8 cellular contexts compared by ENCODE assay signal in genomic region chr6:158817298-158818007, GRCh38.
DNase-seq lines count a peak whose midpoint lies in the region; TF ChIP-seq lines count a peak whose summit lies in the region.

No MANE protein-coding gene starts in this region.

- TF ChIP-seq CTCF in OCI-LY1 (IDR thresholded peaks at IDR 0.05; ENCODE audit: low read length) = no peak
- TF ChIP-seq CTCF in GM10248 (IDR thresholded peaks at IDR 0.05; ENCODE audit: control extremely low read depth, extremely low read depth, low read depth, missing control alignments) = no peak

- peak overlapping the region; percentile 90 for H3K9ac ChIP-seq in OCI-LY1 (ENCODE audit: low read length)

- no peaks in the 10 kb centered on the region for H4K20me1 ChIP-seq in OCI-LY1 (ENCODE audit: insufficient read depth, low read length)

- H3K4me2 ChIP-seq in OCI-LY1 (ENCODE audit: low read length) = peak overlapping the region; percentile 98

- POLR2A ChIA-PET in GM10248 (lab: Yijun Ruan, JAX) = interaction anchor here (1.1 kb wide), 1 partner anchor 8 kb away, joined by 7 read pairs; no protein-coding TSS in a partner anchor

- no peak overlapping the region for H2AFZ ChIP-seq in OCI-LY1 (ENCODE audit: low read length)

- CTCF ChIA-PET in GM10248 (lab: Yijun Ruan, JAX) = no interaction called here

- H3K79me2 ChIP-seq in OCI-LY1 (ENCODE audit: insufficient read depth, low read length) = peaks cover 56% of the 10 kb centered on the region

- no peaks in the 10 kb centered on the region for H3K9me2 ChIP-seq in OCI-LY1 (ENCODE audit: low read depth, low read length)

- H3K36me3 ChIP-seq in OCI-LY1 (ENCODE audit: insufficient read depth, low read length) = peaks cover 55% of the 10 kb centered on the region

- no peaks in the 10 kb centered on the region for H3K27me3 ChIP-seq in OCI-LY1 (ENCODE audit: insufficient read depth, low read length)

- H3K4me3 ChIP-seq in OCI-LY1 (ENCODE audit: low read depth, low read length, poor library complexity, severe bottlenecking) = peak overlapping the region; percentile 81
- H3K4me3 ChIP-seq in iPS-18c (ENCODE audit: insufficient read depth, low read depth, low read length) = peak overlapping the region; percentile 56
- peak overlapping the region; percentile 69 for H3K4me3 ChIP-seq in skeletal muscle cell (ENCODE audit: low read depth, low read length)

- H3K9me3 ChIP-seq in OCI-LY1 (ENCODE audit: low read length) (no peaks in the 10 kb centered on the region), iPS-18c (ENCODE audit: control insufficient read depth, insufficient read depth, low read length) (no peaks in the 10 kb centered on the region)

- H3K4me1 ChIP-seq in OCI-LY1 (ENCODE audit: insufficient read depth, low read length, severe bottlenecking) = peaks cover 51% of the 10 kb centered on the region

- peak overlapping the region; percentile 97 for H3K27ac ChIP-seq in OCI-LY1 (ENCODE audit: low read depth, low read length, poor library complexity, severe bottlenecking)

- DNase-seq in NCI-H1417 (lab: John Stamatoyannopoulos, UW) = peak in 2 of 3 experiments; percentile 41 to 66
- DNase-seq in NCI-H1417 treated with DMSO at 0.1 percent for 48 hours (lab: John Stamatoyannopoulos, UW) = no peak
- DNase-seq in astrocyte of the hippocampus (ENCODE audit: low read depth, low spot score) = peak; percentile 66
- DNase-seq in skeletal muscle cell (ENCODE audit: low read depth) = no peak
- no peak for DNase-seq in GM10248 (ENCODE audit: extremely low spot score)
- DNase-seq in NCI-H187 treated with DMSO at 0.1 percent for 48 hours (lab: John Stamatoyannopoulos, UW) = no peak

- no peaks in the 10 kb centered on the region for H3F3A ChIP-seq in OCI-LY1 (ENCODE audit: insufficient read depth, low read length)

Comparison
In these comparisons a context has a peak if more than half of its experiments do, and no peak if none do; other contexts are left out.
1. DNase-seq: peak in NCI-H1417 (2 of 3) and astrocyte of the hippocampus (single experiment); none in NCI-H1417 treated with DMSO at 0.1 percent for 48 hours (single experiment), skeletal muscle cell (single experiment), GM10248 (single experiment) and NCI-H187 treated with DMSO at 0.1 percent for 48 hours (single experiment).
2. Peak in every context shown above with its lines, with median percentiles within 50 percentile points of each other: H3K4me3 ChIP-seq.